1 cellular context compared by ENCODE assay signal in the genomic region with DNA sequence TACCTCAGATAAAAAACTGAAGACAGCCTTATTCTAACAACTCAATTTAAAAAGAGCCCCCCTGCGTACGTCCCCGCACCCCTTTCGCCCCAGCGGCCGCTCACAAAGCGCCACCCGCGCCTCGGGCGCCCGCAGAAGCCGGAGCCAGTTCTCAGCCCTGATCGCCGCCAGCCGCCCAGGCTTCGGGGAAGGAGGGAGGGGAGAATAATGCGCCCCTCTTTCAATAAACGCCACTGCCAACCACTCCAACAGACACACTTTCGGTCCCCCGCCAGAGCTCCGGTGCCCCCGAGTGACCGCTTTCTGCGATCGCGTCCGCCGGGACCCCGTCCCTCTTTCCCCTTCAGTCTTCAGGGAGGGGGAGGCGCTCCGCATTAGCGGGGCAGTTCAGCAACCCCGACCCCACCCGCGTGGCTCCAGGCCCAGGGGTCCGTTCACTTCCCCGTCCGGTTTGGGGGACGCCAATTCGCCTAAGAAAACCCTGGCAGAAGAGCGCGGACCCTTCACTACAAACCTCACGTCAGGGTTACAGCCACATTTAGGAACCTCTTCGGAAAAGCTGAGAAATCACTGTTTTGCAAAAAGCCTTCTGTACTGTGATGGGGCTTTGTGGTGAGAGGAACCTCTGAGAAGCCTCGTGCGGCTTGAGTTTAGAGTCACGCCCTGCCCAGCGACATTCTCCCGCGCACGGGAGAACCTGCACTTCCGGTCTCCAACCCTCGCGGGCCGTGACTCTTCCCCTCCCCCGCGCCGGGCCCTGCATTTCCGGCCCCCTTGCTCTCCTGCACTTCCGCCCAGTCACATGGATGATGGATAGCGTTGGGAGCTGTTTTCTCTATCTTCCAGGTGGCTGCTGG.
TF ChIP-seq lines count a peak whose summit lies in the region.

No MANE protein-coding gene starts in this region.

TF ChIP-seq in WTC11, 78 proteins besides CTCF, POLR2A, EP300 and RAD21 (continued from another document):
- TF ChIP-seq, protein P1, sequence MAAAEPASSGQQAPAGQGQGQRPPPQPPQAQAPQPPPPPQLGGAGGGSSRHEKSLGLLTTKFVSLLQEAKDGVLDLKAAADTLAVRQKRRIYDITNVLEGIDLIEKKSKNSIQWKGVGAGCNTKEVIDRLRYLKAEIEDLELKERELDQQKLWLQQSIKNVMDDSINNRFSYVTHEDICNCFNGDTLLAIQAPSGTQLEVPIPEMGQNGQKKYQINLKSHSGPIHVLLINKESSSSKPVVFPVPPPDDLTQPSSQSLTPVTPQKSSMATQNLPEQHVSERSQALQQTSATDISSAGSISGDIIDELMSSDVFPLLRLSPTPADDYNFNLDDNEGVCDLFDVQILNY (CRISPR knock-in tag; IDR thresholded peaks at IDR 0.05): 0 out of 2 replicates have a peak, but pooled peaks have one; percentile 58
- TF ChIP-seq ZNF317 (CRISPR knock-in tag; IDR thresholded peaks at IDR 0.05; ENCODE audit: borderline replicate concordance, low read depth) (peak; percentile 42; the same call in 1 of the 2 replicates), OVOL2 (CRISPR knock-in tag; IDR thresholded peaks at IDR 0.05; ENCODE audit: borderline replicate concordance) (no peak), ESRRA (CRISPR knock-in tag; IDR thresholded peaks at IDR 0.05; ENCODE audit: borderline replicate concordance) (no peak; the same call in 1 of the 2 replicates), E2F4 (CRISPR knock-in tag; IDR thresholded peaks at IDR 0.05; ENCODE audit: borderline replicate concordance, low read depth) (no peak), ZNF219 (CRISPR knock-in tag; IDR thresholded peaks at IDR 0.05; ENCODE audit: borderline replicate concordance) (no peak)
- TF ChIP-seq, protein P2, sequence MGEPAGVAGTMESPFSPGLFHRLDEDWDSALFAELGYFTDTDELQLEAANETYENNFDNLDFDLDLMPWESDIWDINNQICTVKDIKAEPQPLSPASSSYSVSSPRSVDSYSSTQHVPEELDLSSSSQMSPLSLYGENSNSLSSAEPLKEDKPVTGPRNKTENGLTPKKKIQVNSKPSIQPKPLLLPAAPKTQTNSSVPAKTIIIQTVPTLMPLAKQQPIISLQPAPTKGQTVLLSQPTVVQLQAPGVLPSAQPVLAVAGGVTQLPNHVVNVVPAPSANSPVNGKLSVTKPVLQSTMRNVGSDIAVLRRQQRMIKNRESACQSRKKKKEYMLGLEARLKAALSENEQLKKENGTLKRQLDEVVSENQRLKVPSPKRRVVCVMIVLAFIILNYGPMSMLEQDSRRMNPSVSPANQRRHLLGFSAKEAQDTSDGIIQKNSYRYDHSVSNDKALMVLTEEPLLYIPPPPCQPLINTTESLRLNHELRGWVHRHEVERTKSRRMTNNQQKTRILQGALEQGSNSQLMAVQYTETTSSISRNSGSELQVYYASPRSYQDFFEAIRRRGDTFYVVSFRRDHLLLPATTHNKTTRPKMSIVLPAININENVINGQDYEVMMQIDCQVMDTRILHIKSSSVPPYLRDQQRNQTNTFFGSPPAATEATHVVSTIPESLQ (CRISPR knock-in tag; IDR thresholded peaks at IDR 0.05): no peak
- TF ChIP-seq, protein P3, sequence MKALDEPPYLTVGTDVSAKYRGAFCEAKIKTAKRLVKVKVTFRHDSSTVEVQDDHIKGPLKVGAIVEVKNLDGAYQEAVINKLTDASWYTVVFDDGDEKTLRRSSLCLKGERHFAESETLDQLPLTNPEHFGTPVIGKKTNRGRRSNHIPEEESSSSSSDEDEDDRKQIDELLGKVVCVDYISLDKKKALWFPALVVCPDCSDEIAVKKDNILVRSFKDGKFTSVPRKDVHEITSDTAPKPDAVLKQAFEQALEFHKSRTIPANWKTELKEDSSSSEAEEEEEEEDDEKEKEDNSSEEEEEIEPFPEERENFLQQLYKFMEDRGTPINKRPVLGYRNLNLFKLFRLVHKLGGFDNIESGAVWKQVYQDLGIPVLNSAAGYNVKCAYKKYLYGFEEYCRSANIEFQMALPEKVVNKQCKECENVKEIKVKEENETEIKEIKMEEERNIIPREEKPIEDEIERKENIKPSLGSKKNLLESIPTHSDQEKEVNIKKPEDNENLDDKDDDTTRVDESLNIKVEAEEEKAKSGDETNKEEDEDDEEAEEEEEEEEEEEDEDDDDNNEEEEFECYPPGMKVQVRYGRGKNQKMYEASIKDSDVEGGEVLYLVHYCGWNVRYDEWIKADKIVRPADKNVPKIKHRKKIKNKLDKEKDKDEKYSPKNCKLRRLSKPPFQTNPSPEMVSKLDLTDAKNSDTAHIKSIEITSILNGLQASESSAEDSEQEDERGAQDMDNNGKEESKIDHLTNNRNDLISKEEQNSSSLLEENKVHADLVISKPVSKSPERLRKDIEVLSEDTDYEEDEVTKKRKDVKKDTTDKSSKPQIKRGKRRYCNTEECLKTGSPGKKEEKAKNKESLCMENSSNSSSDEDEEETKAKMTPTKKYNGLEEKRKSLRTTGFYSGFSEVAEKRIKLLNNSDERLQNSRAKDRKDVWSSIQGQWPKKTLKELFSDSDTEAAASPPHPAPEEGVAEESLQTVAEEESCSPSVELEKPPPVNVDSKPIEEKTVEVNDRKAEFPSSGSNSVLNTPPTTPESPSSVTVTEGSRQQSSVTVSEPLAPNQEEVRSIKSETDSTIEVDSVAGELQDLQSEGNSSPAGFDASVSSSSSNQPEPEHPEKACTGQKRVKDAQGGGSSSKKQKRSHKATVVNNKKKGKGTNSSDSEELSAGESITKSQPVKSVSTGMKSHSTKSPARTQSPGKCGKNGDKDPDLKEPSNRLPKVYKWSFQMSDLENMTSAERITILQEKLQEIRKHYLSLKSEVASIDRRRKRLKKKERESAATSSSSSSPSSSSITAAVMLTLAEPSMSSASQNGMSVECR (CRISPR knock-in tag; IDR thresholded peaks at IDR 0.05; ENCODE audit: borderline replicate concordance): peak; percentile 57; the same call in 1 of the 2 replicates
TF ChIP-seq in WTC11: peak in this region for 28.
